In the genomic region with DNA sequence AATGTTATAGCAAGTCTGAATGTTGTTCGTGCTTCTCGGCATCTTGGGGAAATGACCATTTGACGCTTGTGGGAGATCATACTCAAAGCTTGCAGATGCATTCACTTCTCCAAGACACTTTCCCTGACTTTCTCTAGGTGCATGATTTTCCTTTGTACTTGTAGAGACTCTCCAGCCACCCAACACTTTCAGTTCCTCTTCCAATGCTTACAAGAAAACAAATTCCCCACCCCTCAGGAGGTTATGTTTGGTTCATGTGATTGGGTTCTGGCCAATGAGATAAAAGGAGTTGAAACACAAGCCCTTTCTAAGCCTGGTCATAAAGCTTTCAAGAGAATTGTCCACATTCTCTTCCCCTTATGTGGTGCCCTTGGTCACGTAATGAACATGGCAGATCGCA, we compare ENCODE assay signal across 20 cellular contexts.
DNase-seq lines count a peak whose midpoint lies in the region; ATAC-seq lines count a peak whose summit lies in the region.
"Had no signal": no experiment of that assay in that cellular context is flagged by ENCODE, and none has a peak within 500 bp of the region (broad histone marks: within the 10 kb centered on the region; RNA-seq: fewer than 3 reads in every experiment).

No MANE protein-coding gene starts in this region.

- peaks cover 7% of the 10 kb centered on the region for H3K36me3 Mint-ChIP-seq in IgD-negative memory B cell
- H3K36me3 Mint-ChIP-seq in memory B cell = no peaks in the 10 kb centered on the region
- H3K36me3 Mint-ChIP-seq: CD14-positive monocyte had no signal

- H3K27ac Mint-ChIP-seq in IgD-negative memory B cell = peak overlapping the region in 2 of 3 donors; percentile 8 to 69
- H3K27ac Mint-ChIP-seq in memory B cell = peak overlapping the region; percentile 31
- no peak overlapping the region for H3K27ac Mint-ChIP-seq in stimulated activated naive CD8-positive, alpha-beta T cell treated with anti-CD3 and anti-CD28 coated beads, Interleukin-15, amount 100 ng/mL, for 72 hours
- H3K27ac Mint-ChIP-seq: CD14-positive monocyte had no signal

- ATAC-seq in memory B cell (ENCODE audit: low read depth) = peak; percentile 46
- no peak for ATAC-seq in stimulated activated naive CD8-positive, alpha-beta T cell treated with anti-CD3 and anti-CD28 coated beads, Interleukin-15, amount 100 ng/mL, for 72 hours
- ATAC-seq: PC-3 had no signal

- H3K27me3 Mint-ChIP-seq in IgD-negative memory B cell = no peaks in the 10 kb centered on the region
- no peaks in the 10 kb centered on the region for H3K27me3 Mint-ChIP-seq in memory B cell
- peaks cover 10% of the 10 kb centered on the region for H3K27me3 Mint-ChIP-seq in stimulated activated naive CD8-positive, alpha-beta T cell treated with anti-CD3 and anti-CD28 coated beads, Interleukin-15, amount 100 ng/mL, for 72 hours

- DNase-seq in EL (peak; percentile 12), OCI-M1 (lab: John Stamatoyannopoulos, UW) (peak; percentile 42), memory B cell (ENCODE audit: low spot score in 2 of 2) (no peak), DMS79 treated with DMSO at 0.1 percent for 48 hours (lab: John Stamatoyannopoulos, UW) (no peak), SW480 (ENCODE audit: low spot score) (no peak)
- DNase-seq in activated naive CD4-positive, alpha-beta T cell treated with anti-CD3 and anti-CD28 coated beads, Interleukin-2, amount 50 U/mL, for 16 hours = no peak
- no peak for DNase-seq in stimulated activated naive CD8-positive, alpha-beta T cell treated with anti-CD3 and anti-CD28 coated beads, Interleukin-15, amount 100 ng/mL, for 72 hours
- DNase-seq: DMS53, NCI-H1092 treated with DMSO at 0.1 percent for 48 hours, NCI-H1436 treated with DMSO at 0.1 percent for 48 hours, NCI-H2029 treated with DMSO at 0.1 percent for 48 hours, NCI-H2171, NCI-H345, NCI-H524, NCI-H774, PC-3, SHP77 treated with DMSO at 0.1 percent for 48 hours, SW 1271 had no signal

- H3K4me1 Mint-ChIP-seq in IgD-negative memory B cell = peaks cover 17 to 29% (median 26%) of the 10 kb centered on the region in 3 donors
- peaks cover 11% of the 10 kb centered on the region for H3K4me1 Mint-ChIP-seq in memory B cell
- no peaks in the 10 kb centered on the region for H3K4me1 Mint-ChIP-seq in stimulated activated naive CD8-positive, alpha-beta T cell treated with anti-CD3 and anti-CD28 coated beads, Interleukin-15, amount 100 ng/mL, for 72 hours
- H3K4me1 Mint-ChIP-seq: CD14-positive monocyte had no signal

- H3K4me3 Mint-ChIP-seq in IgD-negative memory B cell (peak overlapping the region in 2 of 4 donors; percentile 45 to 66), memory B cell (no peak overlapping the region)
- H3K4me3 Mint-ChIP-seq in stimulated activated naive CD8-positive, alpha-beta T cell treated with anti-CD3 and anti-CD28 coated beads, Interleukin-15, amount 100 ng/mL, for 72 hours = no peak overlapping the region
- H3K4me3 Mint-ChIP-seq: CD14-positive monocyte had no signal

- H3K9me3 Mint-ChIP-seq in IgD-negative memory B cell (peaks cover 0 to 3% (median 0%) of the 10 kb centered on the region in 3 donors), memory B cell (no peaks in the 10 kb centered on the region)
- H3K9me3 Mint-ChIP-seq in stimulated activated naive CD8-positive, alpha-beta T cell treated with anti-CD3 and anti-CD28 coated beads, Interleukin-15, amount 100 ng/mL, for 72 hours = peaks cover 0 to 5% of the 10 kb centered on the region in 2 donors

Comparison
In these comparisons a context has a peak if more than half of its experiments do, and no peak if none do; other contexts are left out.
1. DNase-seq: peak in EL (single experiment) and OCI-M1 (single experiment); none in memory B cell (0 of 2), activated naive CD4-positive, alpha-beta T cell treated with anti-CD3 and anti-CD28 coated beads, Interleukin-2, amount 50 U/mL, for 16 hours (single experiment), stimulated activated naive CD8-positive, alpha-beta T cell treated with anti-CD3 and anti-CD28 coated beads, Interleukin-15, amount 100 ng/mL, for 72 hours (0 of 2), DMS79 treated with DMSO at 0.1 percent for 48 hours (single experiment) and SW480 (single experiment).
2. H3K27ac Mint-ChIP-seq: peak in IgD-negative memory B cell (2 of 3) and memory B cell (single experiment); none in stimulated activated naive CD8-positive, alpha-beta T cell treated with anti-CD3 and anti-CD28 coated beads, Interleukin-15, amount 100 ng/mL, for 72 hours (0 of 2).